In genomic region chr19:54414156-54414555, GRCh38 we compare ENCODE assay signal across 25 cellular contexts. TPM values are rescaled to one million over a fixed set of nuclear protein-coding genes. Genes with fewer than 3 reads are reported as not detected.
A peak's percentile ranks its signal among the peaks of the same experiment; 100 is the strongest.
DNase-seq lines count a peak whose midpoint lies in the region; FAIRE-seq and TF ChIP-seq lines count a peak whose summit lies in the region.
"Had no signal": no experiment of that assay in that cellular context is flagged by ENCODE, and none has a peak within 500 bp of the region (broad histone marks: within the 10 kb centered on the region; RNA-seq: fewer than 3 reads in every experiment).

No MANE protein-coding gene starts in this region.

- peak; percentile 7 for FAIRE-seq in bronchial epithelial cell (lab: Jason Lieb, UNC)
- FAIRE-seq: kidney, pancreas had no signal

- H3K4me3 ChIP-seq in bronchial epithelial cell (ENCODE audit: low read depth, low read length): no peak overlapping the region
- H3K4me3 ChIP-seq: pancreas had no signal

- peaks cover 16% of the 10 kb centered on the region for H3K4me1 Mint-ChIP-seq in T-helper 2 cell treated with Interferon-gamma antibody and Interleukin-4, amounts not matched to agents 5 μg/mL and 100 μg/mL, for 36 hours (ENCODE audit: low read depth)

- H3K27me3 Mint-ChIP-seq in T-helper 2 cell treated with Interferon-gamma antibody and Interleukin-4, amounts not matched to agents 5 μg/mL and 100 μg/mL, for 36 hours (ENCODE audit: low read depth): peaks cover 43% of the 10 kb centered on the region

- peaks cover 7% of the 10 kb centered on the region for H3K9me3 Mint-ChIP-seq in T-helper 2 cell treated with Interferon-gamma antibody and Interleukin-4, amounts not matched to agents 5 μg/mL and 100 μg/mL, for 36 hours

- no peak for DNase-seq in T-helper 2 cell treated with Interferon-gamma antibody and Interleukin-4, amounts not matched to agents 5 μg/mL and 100 μg/mL, for 36 hours (ENCODE audit: low spot score)
- no peak for DNase-seq in T-helper 2 cell
- no peak for DNase-seq in bronchial epithelial cell (ENCODE audit: low read depth)
- no peak for DNase-seq in NCI-H446 (lab: John Stamatoyannopoulos, UW)
- DNase-seq: 8988T; activated CD4-positive, alpha-beta T cell treated with anti-CD3 and anti-CD28 coated beads, Interleukin-2, amount 50 U/mL, for 1 hour; activated effector memory CD4-positive, alpha-beta T cell treated with Interleukin-2 at 50 U/mL for 16 hours; activated T-cell treated with anti-CD3 and anti-CD28 coated beads for 4 hours; brain microvascular endothelial cell; CD4-positive, alpha-beta memory T cell; DMS 273 treated with DMSO at 0.1 percent for 48 hours; effector CD4-positive, alpha-beta T cell; H9; KG1; kidney; MM.1S; natural killer cell; NCI-H1417 treated with DMSO at 0.1 percent for 48 hours; NCI-H2081 treated with DMSO at 0.1 percent for 48 hours; NCI-H82; OCI-M1; pancreas; T-helper 9 cell had no signal

- TF ChIP-seq CTCF in bronchial epithelial cell (IDR thresholded peaks at IDR 0.05; ENCODE audit: insufficient read depth, low read length, severe bottlenecking): no peak

- no peak overlapping the region for H3K4me3 Mint-ChIP-seq in T-helper 2 cell treated with Interferon-gamma antibody and Interleukin-4, amounts not matched to agents 5 μg/mL and 100 μg/mL, for 36 hours
- H3K4me3 Mint-ChIP-seq: natural killer cell had no signal

- no peaks in the 10 kb centered on the region for H3K36me3 ChIP-seq in bronchial epithelial cell (ENCODE audit: control insufficient read depth, insufficient read depth, low read length)
- H3K36me3 ChIP-seq: brain microvascular endothelial cell, pancreas had no signal

- H3K27ac Mint-ChIP-seq in T-helper 2 cell treated with Interferon-gamma antibody and Interleukin-4, amounts not matched to agents 5 μg/mL and 100 μg/mL, for 36 hours: peak overlapping the region; percentile 16
- H3K27ac Mint-ChIP-seq: CD4-positive, alpha-beta memory T cell had no signal

- H3K27me3 ChIP-seq in bronchial epithelial cell (ENCODE audit: control insufficient read depth, insufficient read depth, low read length): peaks cover 13% of the 10 kb centered on the region

- H3K36me3 Mint-ChIP-seq in T-helper 2 cell treated with Interferon-gamma antibody and Interleukin-4, amounts not matched to agents 5 μg/mL and 100 μg/mL, for 36 hours (ENCODE audit: low read depth): peaks cover 1% of the 10 kb centered on the region
- H3K36me3 Mint-ChIP-seq: CD4-positive, alpha-beta memory T cell; natural killer cell had no signal

RNA-seq across cellular contexts. Expression of gene TTYH1, which starts 1.1 kb away (rescaled TPM):
- 0.26 TPM in 1 of 2 replicates, not detected in the other for total RNA-seq in bronchial epithelial cell
- total RNA-seq: CD4-positive, alpha-beta memory T cell; HT1080 had no signal

RNA-seq across cellular contexts. Expression of gene LENG8, which starts 34.8 kb away (rescaled TPM):
- total RNA-seq in bronchial epithelial cell: 26.3 and 37.8 TPM in 2 replicates

RNA-seq across cellular contexts. Expression of gene LENG9, which starts 49.4 kb away (rescaled TPM):
- total RNA-seq in bronchial epithelial cell: 6.5 and 15.0 TPM in 2 replicates

RNA-seq across cellular contexts. Expression of gene LAIR1, which starts 49.4 kb away (rescaled TPM):
- not detected in 2 replicates for total RNA-seq in bronchial epithelial cell
- total RNA-seq: epithelial cell of proximal tubule, H9, HT1080 had no signal

RNA-seq across cellular contexts. Expression of gene CDC42EP5, which starts 58.9 kb away (rescaled TPM):
- total RNA-seq in bronchial epithelial cell: 18.2 and 20.4 TPM in 2 replicates
- total RNA-seq: CD4-positive, alpha-beta memory T cell; natural killer cell had no signal
